Comparison of ENCODE assay signal across 15 cellular contexts in genomic region chr22:39920134-39920743, GRCh38. TPM values are rescaled to one million over a fixed set of nuclear protein-coding genes. Genes with fewer than 3 reads are reported as not detected.
DNase-seq lines count a peak whose midpoint lies in the region; ATAC-seq, FAIRE-seq and TF ChIP-seq lines count a peak whose summit lies in the region.
"Had no signal": no experiment of that assay in that cellular context is flagged by ENCODE, and none has a peak within 500 bp of the region (broad histone marks: within the 10 kb centered on the region; RNA-seq: fewer than 3 reads in every experiment).

No MANE protein-coding gene starts in this region.

- peaks cover 89% of the 10 kb centered on the region for H3K4me1 Mint-ChIP-seq in activated CD4-positive, alpha-beta memory T cell treated with anti-CD3 and anti-CD28 coated beads for 36 hours (ENCODE audit: low read depth)
- H3K4me1 Mint-ChIP-seq in Calu3 (ENCODE audit: low read depth, unreplicated experiment): no peaks in the 10 kb centered on the region
- H3K4me1 Mint-ChIP-seq in progenitor cell of endocrine pancreas (ENCODE audit: low read depth): no peaks in the 10 kb centered on the region

- TF ChIP-seq CTCF in Calu3 (IDR thresholded peaks at IDR 0.05; ENCODE audit: unreplicated experiment) (no peak), kidney (IDR thresholded peaks at IDR 0.05; ENCODE audit: borderline replicate concordance, extremely low read depth, insufficient read depth) (no peak), progenitor cell of endocrine pancreas (IDR thresholded peaks at IDR 0.05; ENCODE audit: unreplicated experiment) (no peak)

- H3K27me3 Mint-ChIP-seq in activated CD4-positive, alpha-beta memory T cell treated with anti-CD3 and anti-CD28 coated beads for 36 hours: no peaks in the 10 kb centered on the region
- peaks cover 91% of the 10 kb centered on the region for H3K27me3 Mint-ChIP-seq in Calu3 (ENCODE audit: unreplicated experiment)
- peaks cover 14% of the 10 kb centered on the region for H3K27me3 Mint-ChIP-seq in progenitor cell of endocrine pancreas

- no peak overlapping the region for H3K4me3 ChIP-seq in kidney (ENCODE audit: low read length in 2 of 2)
- H3K4me3 ChIP-seq: breast epithelium, uterus had no signal

- H3K36me3 Mint-ChIP-seq in activated CD4-positive, alpha-beta memory T cell treated with anti-CD3 and anti-CD28 coated beads for 36 hours: no peaks in the 10 kb centered on the region
- H3K36me3 Mint-ChIP-seq in activated naive CD4-positive, alpha-beta T cell treated with anti-CD3 and anti-CD28 coated beads, Interleukin-2, amount 50 U/mL, for 72 hours: no peaks in the 10 kb centered on the region
- H3K36me3 Mint-ChIP-seq in Calu3 (ENCODE audit: insufficient read depth, unreplicated experiment) (no peaks in the 10 kb centered on the region), progenitor cell of endocrine pancreas (ENCODE audit: insufficient read depth) (no peaks in the 10 kb centered on the region)
- H3K36me3 Mint-ChIP-seq: WTC11 had no signal

- no peaks in the 10 kb centered on the region for H3K4me1 ChIP-seq in kidney (ENCODE audit: control insufficient read depth in 1 of 2, insufficient read depth in 1 of 2, low read depth in 1 of 2, low read length in 2 of 2)
- H3K4me1 ChIP-seq: breast epithelium, uterus had no signal

- no peaks in the 10 kb centered on the region for H3K9me3 Mint-ChIP-seq in activated CD4-positive, alpha-beta memory T cell treated with anti-CD3 and anti-CD28 coated beads for 36 hours
- no peaks in the 10 kb centered on the region for H3K9me3 Mint-ChIP-seq in activated naive CD4-positive, alpha-beta T cell treated with anti-CD3 and anti-CD28 coated beads, Interleukin-2, amount 50 U/mL, for 72 hours
- H3K9me3 Mint-ChIP-seq in Calu3 (ENCODE audit: low read depth, unreplicated experiment) (no peaks in the 10 kb centered on the region), progenitor cell of endocrine pancreas (ENCODE audit: low read depth) (no peaks in the 10 kb centered on the region)
- H3K9me3 Mint-ChIP-seq: WTC11 had no signal

- POLR2A ChIA-PET in activated CD4-positive, alpha-beta memory T cell treated with anti-CD3 and anti-CD28 coated beads for 36 hours (lab: Charles Lee): interaction anchor here (0.6 to 11.3 kb wide), 8 partner anchors 10 to 400 kb away, joined by 3 to 219 read pairs (median 4); partner anchors contain the start of gene ATF4

- H3K9me3 ChIP-seq in kidney (ENCODE audit: control insufficient read depth in 1 of 2, low read length in 2 of 2): no peaks in the 10 kb centered on the region
- H3K9me3 ChIP-seq: breast epithelium, uterus had no signal

- peak overlapping the region; percentile 93 for H3K27ac Mint-ChIP-seq in activated CD4-positive, alpha-beta memory T cell treated with anti-CD3 and anti-CD28 coated beads for 36 hours
- H3K27ac Mint-ChIP-seq in activated naive CD4-positive, alpha-beta T cell treated with anti-CD3 and anti-CD28 coated beads, Interleukin-2, amount 50 U/mL, for 72 hours: peak overlapping the region; percentile 80 to 95
- H3K27ac Mint-ChIP-seq in Calu3 (ENCODE audit: unreplicated experiment) (no peak overlapping the region), progenitor cell of endocrine pancreas (no peak overlapping the region)
- H3K27ac Mint-ChIP-seq: WTC11 had no signal

- CTCF ChIA-PET in activated CD4-positive, alpha-beta memory T cell treated with anti-CD3 and anti-CD28 coated beads for 36 hours (lab: Charles Lee): interaction anchor here (1.0 to 2.2 kb wide), 11 partner anchors 11 to 428 kb away, joined by 3 to 26 read pairs (median 4); partner anchors contain the start of gene GRAP2
- CTCF ChIA-PET in Calu3 (lab: Charles Lee): no interaction called here

- intact Hi-C loops in activated CD4-positive, alpha-beta memory T cell treated with anti-CD3 and anti-CD28 coated beads for 36 hours (cut with micrococcal nuclease): loop anchor here (1.0 to 5.0 kb wide), 4 partner anchors 8 to 257 kb away; partner anchors contain the start of gene TNRC6B
- intact Hi-C loops in Calu3 (cut with micrococcal nuclease; ENCODE audit: unreplicated experiment) (no loop called here), left cardiac atrium (cut with DNase I) (no loop called here), kidney (cut with DNase I) (no loop called here)

- no peak overlapping the region for H3K9ac ChIP-seq in kidney (ENCODE audit: low read length in 2 of 2)

- no peaks in the 10 kb centered on the region for H3K36me3 ChIP-seq in kidney (ENCODE audit: control insufficient read depth in 1 of 2, insufficient read depth in 2 of 2, low read length in 2 of 2)
- H3K36me3 ChIP-seq: breast epithelium, uterus had no signal

- no peak for FAIRE-seq in kidney (lab: Jason Lieb, UNC)

- BruUV-seq in Calu3 (replicated peaks; lab: Mats Ljungman, UMichigan): no TSS peak

- no peak overlapping the region for H3K27ac ChIP-seq in kidney (ENCODE audit: low read depth in 2 of 2, low read length in 2 of 2)
- H3K27ac ChIP-seq: breast epithelium, uterus had no signal

- DNase-seq in HUDEP-2 (lab: John Stamatoyannopoulos, UW; ENCODE audit: unreplicated experiment in 76 of 76) (peak in 74 of 76 experiments; percentile 26 to 97 (median 75)), Calu3 (no peak), left cardiac atrium (no peak), kidney (no peak), progenitor cell of endocrine pancreas (ENCODE audit: low spot score, unreplicated experiment) (no peak)
- DNase-seq in activated CD4-positive, alpha-beta memory T cell treated with anti-CD3 and anti-CD28 coated beads for 36 hours: peak; percentile 83
- DNase-seq in activated naive CD4-positive, alpha-beta T cell treated with anti-CD3 and anti-CD28 coated beads, Interleukin-2, amount 50 U/mL, for 72 hours (ENCODE audit: low spot score in 2 of 2): peak in 1 of 2 donors; percentile 63
- DNase-seq in stimulated activated CD4-positive, alpha-beta T cell treated with anti-CD3 and anti-CD28 coated beads, Interleukin-1b, Interleukin-23, amount 100 ng/mL, for 48 hours: peak; percentile 80
- DNase-seq: NCI-H2171, uterus had no signal

- H3K4me3 Mint-ChIP-seq in activated CD4-positive, alpha-beta memory T cell treated with anti-CD3 and anti-CD28 coated beads for 36 hours: peak overlapping the region; percentile 68
- H3K4me3 Mint-ChIP-seq in Calu3 (ENCODE audit: low read depth, unreplicated experiment) (no peak overlapping the region), progenitor cell of endocrine pancreas (ENCODE audit: low read depth) (no peak overlapping the region)
- H3K4me3 Mint-ChIP-seq: WTC11 had no signal

- ATAC-seq in activated naive CD4-positive, alpha-beta T cell treated with anti-CD3 and anti-CD28 coated beads, Interleukin-2, amount 50 U/mL, for 72 hours: peak; percentile 81
- no peak for ATAC-seq in left cardiac atrium
- ATAC-seq: WTC11 had no signal

RNA-seq across cellular contexts. Expression of gene GRAP2, which starts 19.4 kb away (rescaled TPM):
- 10 to 100 TPM; 37.7 to 38.1 TPM for total RNA-seq in activated CD4-positive, alpha-beta memory T cell treated with anti-CD3 and anti-CD28 coated beads for 36 hours
- 10 to 100 TPM; 42.4 to 54.6 TPM for total RNA-seq in activated naive CD4-positive, alpha-beta T cell treated with anti-CD3 and anti-CD28 coated beads, Interleukin-2, amount 50 U/mL, for 72 hours
- total RNA-seq in Calu3 (2022): not detected in 2 replicates
- total RNA-seq in left cardiac atrium: 1 to 10 TPM; 2.1 to 3.8 TPM
- total RNA-seq in kidney: 9.7 TPM
- polyA plus RNA-seq in kidney (ENCODE audit: insufficient read depth, low read depth, low replicate concordance): 0.73 TPM
- total RNA-seq in progenitor cell of endocrine pancreas: 0.58 and 0.60 TPM in 2 replicates
- total RNA-seq: epithelial cell of proximal tubule, lung microvascular endothelial cell had no signal

RNA-seq across cellular contexts. Expression of gene ENTHD1, which starts 26.7 kb away (rescaled TPM):
- under 1 TPM; 0.41 to 0.95 TPM for total RNA-seq in activated CD4-positive, alpha-beta memory T cell treated with anti-CD3 and anti-CD28 coated beads for 36 hours
- total RNA-seq in activated naive CD4-positive, alpha-beta T cell treated with anti-CD3 and anti-CD28 coated beads, Interleukin-2, amount 50 U/mL, for 72 hours: 1 to 10 TPM in 1 of 2 donors, under 1 TPM in 1; 0.31 to 1.5 TPM
- not detected in 2 replicates for total RNA-seq in Calu3 (2022)
- not detected for total RNA-seq in left cardiac atrium
- not detected for total RNA-seq in kidney
- polyA plus RNA-seq in kidney (ENCODE audit: insufficient read depth, low read depth, low replicate concordance): not detected
- total RNA-seq in progenitor cell of endocrine pancreas: not detected in 2 replicates
- total RNA-seq: breast epithelium, epithelial cell of proximal tubule, lung microvascular endothelial cell, posterior vena cava, WTC11 had no signal

RNA-seq across cellular contexts. Expression of gene TMA7B, which starts 40.0 kb away (rescaled TPM):
- total RNA-seq in activated CD4-positive, alpha-beta memory T cell treated with anti-CD3 and anti-CD28 coated beads for 36 hours: 1 to 10 TPM in 1 of 2 experiments, under 1 TPM in 1; 0.86 to 1.1 TPM
- total RNA-seq in activated naive CD4-positive, alpha-beta T cell treated with anti-CD3 and anti-CD28 coated beads, Interleukin-2, amount 50 U/mL, for 72 hours: 1 to 10 TPM; 2.4 to 2.5 TPM
- total RNA-seq in Calu3 (2022): not detected in 2 replicates
- not detected for total RNA-seq in left cardiac atrium
- total RNA-seq in kidney: 0.63 TPM
- polyA plus RNA-seq in kidney (ENCODE audit: insufficient read depth, low read depth, low replicate concordance): not detected
- not detected in 2 replicates for total RNA-seq in progenitor cell of endocrine pancreas
- total RNA-seq: epithelial cell of proximal tubule, lung microvascular endothelial cell, uterus, WTC11 had no signal

Comparison
In these comparisons a context has a peak if more than half of its experiments do, and no peak if none do; other contexts are left out.
1. DNase-seq: peak in HUDEP-2 (74 of 76), activated CD4-positive, alpha-beta memory T cell treated with anti-CD3 and anti-CD28 coated beads for 36 hours (single experiment) and stimulated activated CD4-positive, alpha-beta T cell treated with anti-CD3 and anti-CD28 coated beads, Interleukin-1b, Interleukin-23, amount 100 ng/mL, for 48 hours (single experiment); none in Calu3 (single experiment), left cardiac atrium (single experiment), kidney (single experiment) and progenitor cell of endocrine pancreas (single experiment).
2. H3K27ac Mint-ChIP-seq: peak in activated CD4-positive, alpha-beta memory T cell treated with anti-CD3 and anti-CD28 coated beads for 36 hours (single experiment) and activated naive CD4-positive, alpha-beta T cell treated with anti-CD3 and anti-CD28 coated beads, Interleukin-2, amount 50 U/mL, for 72 hours (2 of 2); none in Calu3 (single experiment) and progenitor cell of endocrine pancreas (single experiment).
3. ATAC-seq: peak in activated naive CD4-positive, alpha-beta T cell treated with anti-CD3 and anti-CD28 coated beads, Interleukin-2, amount 50 U/mL, for 72 hours (2 of 2); none in left cardiac atrium (0 of 2).